ENCODE assay signal across 10 cellular contexts in genomic region chr11:111177037-111177988, GRCh38.
A peak's percentile ranks its signal among the peaks of the same experiment; 100 is the strongest.
DNase-seq lines count a peak whose midpoint lies in the region; ATAC-seq and TF ChIP-seq lines count a peak whose summit lies in the region.
"Had no signal": no experiment of that assay in that cellular context is flagged by ENCODE, and none has a peak within 500 bp of the region (broad histone marks: within the 10 kb centered on the region; RNA-seq: fewer than 3 reads in every experiment).

No MANE protein-coding gene starts in this region.

- no peak overlapping the region for H4K8ac ChIP-seq in neuronal stem cell (ENCODE audit: low read depth, low read length)

- intact Hi-C loops in Calu3 (cut with micrococcal nuclease; ENCODE audit: unreplicated experiment) = no loop called here

- H3K9ac ChIP-seq in SU-DHL-6 (ENCODE audit: low read length) (peak overlapping the region; percentile 35), neuronal stem cell (ENCODE audit: low read depth, low read length, poor library complexity) (no peak overlapping the region)

- H4K20me1 ChIP-seq in SU-DHL-6 (ENCODE audit: low read depth, low read length) = no peaks in the 10 kb centered on the region

- no peaks in the 10 kb centered on the region for H3K9me2 ChIP-seq in SU-DHL-6 (replicated peaks; ENCODE audit: insufficient read depth, low read length)

- peaks cover 0 to 3% of the 10 kb centered on the region in 2 donors for H3K4me1 ChIP-seq in neuronal stem cell (ENCODE audit: control insufficient read depth in 2 of 2, insufficient read depth in 1 of 2, low read depth in 1 of 2, low read length in 2 of 2)

- H4K91ac ChIP-seq in neuronal stem cell (ENCODE audit: low read depth, low read length, poor library complexity) = no peak overlapping the region

- no CpG with 5 or more reads among the region's 1 CpG for WGBS in neuronal stem cell (ENCODE audit: extremely low coverage in 2 of 2, insufficient read length in 2 of 2, insufficient replicate concordance in 1 of 2), 2 donors

- no peaks in the 10 kb centered on the region for H3K79me1 ChIP-seq in neuronal stem cell (ENCODE audit: low read depth, low read length)

- no TSS peak for BruUV-seq in Calu3 (replicated peaks; lab: Mats Ljungman, UMichigan)

- CTCF ChIA-PET in GM10248 (lab: Yijun Ruan, JAX) (interaction anchor here (0.7 kb wide), 1 partner anchor 22 kb away, joined by 3 read pairs; no protein-coding TSS in a partner anchor), Calu3 (lab: Charles Lee) (interaction anchor here (0.7 kb wide), 1 partner anchor 81 kb away, joined by 6 read pairs; no protein-coding TSS in a partner anchor)

- no peaks in the 10 kb centered on the region for H3K4me1 Mint-ChIP-seq in Calu3 (ENCODE audit: low read depth, unreplicated experiment)

- H2AK5ac ChIP-seq in neuronal stem cell (ENCODE audit: low read depth, low read length) = no peak overlapping the region

- TF ChIP-seq CTCF in GM10248 (IDR thresholded peaks at IDR 0.05; ENCODE audit: control extremely low read depth, extremely low read depth, low read depth, missing control alignments) = no peak
- TF ChIP-seq CTCF in SU-DHL-6 (IDR thresholded peaks at IDR 0.05; ENCODE audit: insufficient read depth, low read length, poor library complexity, severe bottlenecking) = no peak
- no peak for TF ChIP-seq CTCF in Calu3 (IDR thresholded peaks at IDR 0.05; ENCODE audit: unreplicated experiment)

- peak; percentile 77 for ATAC-seq in GM21381 (IDR thresholded peaks at IDR 0.05; ENCODE audit: unreplicated experiment)
- ATAC-seq in HG03280 (IDR thresholded peaks at IDR 0.05; ENCODE audit: unreplicated experiment) = peak; percentile 65

- no peak overlapping the region for H3K18ac ChIP-seq in neuronal stem cell (ENCODE audit: low read length)

- no peak overlapping the region for H2BK5ac ChIP-seq in neuronal stem cell (ENCODE audit: low read length)

- peaks cover 10% of the 10 kb centered on the region for H3K27me3 Mint-ChIP-seq in Calu3 (ENCODE audit: unreplicated experiment)

- no peak overlapping the region for H3K4ac ChIP-seq in neuronal stem cell (ENCODE audit: low read length)

- DNase-seq in GM10248 (ENCODE audit: extremely low spot score) = peak; percentile 34
- DNase-seq in SW 1271 (lab: John Stamatoyannopoulos, UW) = no peak
- DNase-seq in NCI-H2196 treated with DMSO at 0.1 percent for 48 hours (lab: John Stamatoyannopoulos, UW; ENCODE audit: unreplicated experiment) = no peak
- DNase-seq in neuronal stem cell (ENCODE audit: low spot score) = no peak
- DNase-seq in Calu3 = no peak
- DNase-seq: activated naive CD8-positive, alpha-beta T cell treated with anti-CD3 and anti-CD28 coated beads, Interleukin-2, amount 10 ng/mL, durations not matched to agents 7 days and 5 days had no signal

- H2BK15ac ChIP-seq in neuronal stem cell (ENCODE audit: low read length) = no peak overlapping the region

- H3K4me3 ChIP-seq in SU-DHL-6 (ENCODE audit: insufficient read depth, low read length, poor library complexity, severe bottlenecking) (peak overlapping the region; percentile 8), neuronal stem cell (ENCODE audit: low read length in 2 of 2) (no peak overlapping the region)

- POLR2A ChIA-PET in GM10248 (lab: Yijun Ruan, JAX) = no interaction called here

- no peak overlapping the region for H3K14ac ChIP-seq in neuronal stem cell (ENCODE audit: low read length)

- H2BK12ac ChIP-seq in neuronal stem cell (ENCODE audit: low read length) = no peak overlapping the region

- peaks cover 29% of the 10 kb centered on the region for H3F3A ChIP-seq in SU-DHL-6 (ENCODE audit: insufficient read depth)

- H3K23ac ChIP-seq in neuronal stem cell (ENCODE audit: low read depth, low read length, poor library complexity) = no peak overlapping the region

- H3K79me2 ChIP-seq in SU-DHL-6 (ENCODE audit: insufficient read depth, low read length) = no peaks in the 10 kb centered on the region

- H3K27ac Mint-ChIP-seq in Calu3 (ENCODE audit: unreplicated experiment) = no peak overlapping the region
- H3K27ac Mint-ChIP-seq: activated naive CD8-positive, alpha-beta T cell treated with anti-CD3 and anti-CD28 coated beads, Interleukin-2, amount 10 ng/mL, durations not matched to agents 7 days and 5 days had no signal

- H3K27me3 ChIP-seq in SU-DHL-6 (ENCODE audit: low read length) = no peaks in the 10 kb centered on the region
- H3K27me3 ChIP-seq in neuronal stem cell (ENCODE audit: control insufficient read depth in 3 of 3, insufficient read depth in 3 of 3, low read depth in 1 of 3, low read length in 3 of 3) = no peaks in the 10 kb centered on the region
- H3K27me3 ChIP-seq: neutrophil had no signal

- H3K36me3 ChIP-seq in SU-DHL-6 (ENCODE audit: low read length) = no peaks in the 10 kb centered on the region
- H3K36me3 ChIP-seq in neuronal stem cell (replicated peaks in 1 of 2; ENCODE audit: control insufficient read depth in 2 of 2, insufficient read depth in 2 of 2, low read length in 2 of 2) = no peaks in the 10 kb centered on the region
- H3K36me3 ChIP-seq: neutrophil had no signal

- H3K4me2 ChIP-seq in SU-DHL-6 (ENCODE audit: low read depth, low read length, poor library complexity, severe bottlenecking) (peak overlapping the region; percentile 61), neuronal stem cell (ENCODE audit: insufficient read depth, low read length, poor library complexity, severe bottlenecking) (no peak overlapping the region)

- H3K9me3 ChIP-seq in SU-DHL-6 (ENCODE audit: insufficient read depth, low read length) (no peaks in the 10 kb centered on the region), neuronal stem cell (replicated peaks in 1 of 2; ENCODE audit: control insufficient read depth in 2 of 2, insufficient read depth in 1 of 2, low read depth in 1 of 2, low read length in 2 of 2) (no peaks in the 10 kb centered on the region)
- H3K9me3 ChIP-seq: neutrophil had no signal

- H3K9me3 Mint-ChIP-seq in Calu3 (ENCODE audit: low read depth, unreplicated experiment) = no peaks in the 10 kb centered on the region
- H3K9me3 Mint-ChIP-seq: activated naive CD8-positive, alpha-beta T cell treated with anti-CD3 and anti-CD28 coated beads, Interleukin-2, amount 10 ng/mL, durations not matched to agents 7 days and 5 days had no signal

- peak overlapping the region; percentile 24 for H2AFZ ChIP-seq in SU-DHL-6 (ENCODE audit: low read depth, low read length, severe bottlenecking)
- no peak overlapping the region for H2AFZ ChIP-seq in neuronal stem cell (ENCODE audit: low read length)

- H3K36me3 Mint-ChIP-seq in Calu3 (ENCODE audit: insufficient read depth, unreplicated experiment) = no peaks in the 10 kb centered on the region
- H3K36me3 Mint-ChIP-seq: activated naive CD8-positive, alpha-beta T cell treated with anti-CD3 and anti-CD28 coated beads, Interleukin-2, amount 10 ng/mL, durations not matched to agents 7 days and 5 days had no signal

- H3K27ac ChIP-seq in SU-DHL-6 (ENCODE audit: low read depth, low read length) (peak overlapping the region; percentile 98), neuronal stem cell (replicated peaks; ENCODE audit: low read length) (no peak overlapping the region)
- H3K27ac ChIP-seq: neutrophil had no signal

- H3K4me3 Mint-ChIP-seq in Calu3 (ENCODE audit: low read depth, unreplicated experiment) = no peak overlapping the region
- H3K4me3 Mint-ChIP-seq: activated naive CD8-positive, alpha-beta T cell treated with anti-CD3 and anti-CD28 coated beads, Interleukin-2, amount 10 ng/mL, durations not matched to agents 7 days and 5 days had no signal

- no peak overlapping the region for H2BK120ac ChIP-seq in neuronal stem cell (ENCODE audit: low read depth, low read length)
